In genomic region chr17:79192503-79193500, GRCh38 we compare ENCODE assay signal across 8 cellular contexts.
DNase-seq lines count a peak whose midpoint lies in the region; ATAC-seq and TF ChIP-seq lines count a peak whose summit lies in the region.

No MANE protein-coding gene starts in this region.

- DNase-seq in Calu3 (peak; percentile 39), KG1 (lab: John Stamatoyannopoulos, UW) (peak; percentile 3), kidney tubule cell (ENCODE audit: low spot score) (peak; percentile 18), lower leg skin (ENCODE audit: low spot score in 2 of 2) (no peak), activated gamma-delta T cell (lab: John Stamatoyannopoulos, UW) (no peak)
- DNase-seq in activated naive CD8-positive, alpha-beta T cell treated with anti-CD3 and anti-CD28 coated beads for 36 hours: peak; percentile 27

- H3K4me3 ChIP-seq in lower leg skin (ENCODE audit: low read depth, poor library complexity, severe bottlenecking): no peak overlapping the region

- H3K27ac Mint-ChIP-seq in Calu3 (ENCODE audit: unreplicated experiment): no peak overlapping the region
- H3K27ac Mint-ChIP-seq in activated naive CD8-positive, alpha-beta T cell treated with anti-CD3 and anti-CD28 coated beads for 36 hours: no peak overlapping the region

- peaks cover 100% of the 10 kb centered on the region for H3K27me3 Mint-ChIP-seq in Calu3 (ENCODE audit: unreplicated experiment)
- peaks cover 62% of the 10 kb centered on the region for H3K27me3 Mint-ChIP-seq in activated naive CD8-positive, alpha-beta T cell treated with anti-CD3 and anti-CD28 coated beads for 36 hours

- no peak overlapping the region for H3K4me3 Mint-ChIP-seq in Calu3 (ENCODE audit: low read depth, unreplicated experiment)
- no peak overlapping the region for H3K4me3 Mint-ChIP-seq in activated naive CD8-positive, alpha-beta T cell treated with anti-CD3 and anti-CD28 coated beads for 36 hours

- TF ChIP-seq CTCF in Calu3 (IDR thresholded peaks at IDR 0.05; ENCODE audit: unreplicated experiment) (no peak), lower leg skin (IDR thresholded peaks at IDR 0.05) (no peak)

- no peaks in the 10 kb centered on the region for H3K4me1 Mint-ChIP-seq in Calu3 (ENCODE audit: low read depth, unreplicated experiment)
- H3K4me1 Mint-ChIP-seq in activated naive CD8-positive, alpha-beta T cell treated with anti-CD3 and anti-CD28 coated beads for 36 hours: no peaks in the 10 kb centered on the region

- no peaks in the 10 kb centered on the region for H3K9me3 Mint-ChIP-seq in Calu3 (ENCODE audit: low read depth, unreplicated experiment)
- H3K9me3 Mint-ChIP-seq in activated naive CD8-positive, alpha-beta T cell treated with anti-CD3 and anti-CD28 coated beads for 36 hours: no peaks in the 10 kb centered on the region

- ATAC-seq in HG03095 (IDR thresholded peaks at IDR 0.05; ENCODE audit: unreplicated experiment) (no peak), GM19035 (IDR thresholded peaks at IDR 0.05; ENCODE audit: unreplicated experiment) (no peak)

- CTCF ChIA-PET in Calu3 (lab: Charles Lee): interaction anchor here (2.3 kb wide), 1 partner anchor 199 kb away, joined by 6 read pairs; no protein-coding TSS in a partner anchor

- no peak for TF ChIP-seq POLR2A in lower leg skin (IDR thresholded peaks at IDR 0.05)

- no TSS peak for BruUV-seq in Calu3 (replicated peaks; lab: Mats Ljungman, UMichigan)

- H3K36me3 Mint-ChIP-seq in Calu3 (ENCODE audit: insufficient read depth, unreplicated experiment): no peaks in the 10 kb centered on the region
- no peaks in the 10 kb centered on the region for H3K36me3 Mint-ChIP-seq in activated naive CD8-positive, alpha-beta T cell treated with anti-CD3 and anti-CD28 coated beads for 36 hours

- WGBS in lower leg skin, 2 donors: 8% methylated on average over 23 of the region's 23 CpGs

- intact Hi-C loops in Calu3 (cut with micrococcal nuclease; ENCODE audit: unreplicated experiment) (no loop called here), lower leg skin (cut with DNase I; ENCODE audit: low total_unique reads) (no loop called here)

Comparison
In these comparisons a context has a peak if more than half of its experiments do, and no peak if none do; other contexts are left out.
1. DNase-seq: peak in Calu3 (single experiment), KG1 (single experiment), activated naive CD8-positive, alpha-beta T cell treated with anti-CD3 and anti-CD28 coated beads for 36 hours (single experiment) and kidney tubule cell (single experiment); none in lower leg skin (0 of 2) and activated gamma-delta T cell (single experiment).